Comparison of ENCODE assay signal across 19 cellular contexts in genomic region chr20:12566596-12566995, GRCh38.
A peak's percentile ranks its signal among the peaks of the same experiment; 100 is the strongest.
DNase-seq lines count a peak whose midpoint lies in the region; ATAC-seq and TF ChIP-seq lines count a peak whose summit lies in the region.
"Had no signal": no experiment of that assay in that cellular context is flagged by ENCODE, and none has a peak within 500 bp of the region (broad histone marks: within the 10 kb centered on the region; RNA-seq: fewer than 3 reads in every experiment).

No MANE protein-coding gene starts in this region.

- H3K4me2 ChIP-seq in GM23338 = no peak overlapping the region
- H3K4me2 ChIP-seq: BLaER1 had no signal

- H3K36me3 Mint-ChIP-seq in GM23338 (ENCODE audit: low read depth) = peaks cover 5% of the 10 kb centered on the region; the same call in 2 of the 3 replicates
- no peaks in the 10 kb centered on the region for H3K36me3 Mint-ChIP-seq in chondrocyte (ENCODE audit: low read depth)
- H3K36me3 Mint-ChIP-seq: CD14-positive monocyte; CD4-positive, alpha-beta memory T cell; CD4-positive, CD25-positive, alpha-beta regulatory T cell; CD8-positive, alpha-beta memory T cell had no signal

- in situ Hi-C loops in SK-MEL-5 (cut with HindIII; ENCODE audit: low pct_unique_long_range_greater_than_20kb, low sequenced_read_pairs) = no loop called here

- H4K20me1 ChIP-seq in GM23338 (replicated peaks; ENCODE audit: insufficient read depth) = no peaks in the 10 kb centered on the region
- H4K20me1 ChIP-seq: BLaER1 had no signal

- no peak overlapping the region for H3K4me3 ChIP-seq in GM23338
- H3K4me3 ChIP-seq: BLaER1 had no signal

- no peak overlapping the region for H3K27ac Mint-ChIP-seq in GM23338
- no peak overlapping the region for H3K27ac Mint-ChIP-seq in chondrocyte (ENCODE audit: unreplicated experiment)
- H3K27ac Mint-ChIP-seq: CD14-positive monocyte; CD4-positive, alpha-beta memory T cell; CD4-positive, CD25-positive, alpha-beta regulatory T cell; CD8-positive, alpha-beta memory T cell had no signal

- H3K27me3 Mint-ChIP-seq in GM23338 (ENCODE audit: insufficient read depth, low read depth, poor library complexity) (peaks cover 5% of the 10 kb centered on the region), chondrocyte (ENCODE audit: low read depth) (no peaks in the 10 kb centered on the region)
- H3K27me3 Mint-ChIP-seq: CD4-positive, alpha-beta memory T cell; CD4-positive, CD25-positive, alpha-beta regulatory T cell; CD8-positive, alpha-beta memory T cell had no signal

- TF ChIP-seq CTCF in GM23338 (conservative IDR thresholded peaks at IDR 0.05; ENCODE audit: low read depth in 2 of 2) (no peak), chondrocyte (IDR thresholded peaks at IDR 0.05) (no peak)

- H3K4me3 Mint-ChIP-seq in GM23338 (no peak overlapping the region), chondrocyte (ENCODE audit: unreplicated experiment) (no peak overlapping the region)
- H3K4me3 Mint-ChIP-seq: CD14-positive monocyte; CD4-positive, alpha-beta memory T cell; CD4-positive, CD25-positive, alpha-beta regulatory T cell; CD8-positive, alpha-beta memory T cell had no signal

- H3K27me3 ChIP-seq in GM23338 (ENCODE audit: insufficient read depth) = no peaks in the 10 kb centered on the region
- H3K27me3 ChIP-seq: BE2C, BLaER1 had no signal

- no peaks in the 10 kb centered on the region for H3F3A ChIP-seq in GM23338 (replicated peaks; ENCODE audit: low read depth)

- no peaks in the 10 kb centered on the region for H3K4me1 Mint-ChIP-seq in GM23338
- H3K4me1 Mint-ChIP-seq in chondrocyte (ENCODE audit: low read depth) = no peaks in the 10 kb centered on the region
- H3K4me1 Mint-ChIP-seq: CD14-positive monocyte; CD4-positive, alpha-beta memory T cell; CD4-positive, CD25-positive, alpha-beta regulatory T cell had no signal

- no peak overlapping the region for H3K27ac ChIP-seq in GM23338 (ENCODE audit: low read depth)
- H3K27ac ChIP-seq: BLaER1 had no signal

- H3K36me3 ChIP-seq in GM23338 (ENCODE audit: insufficient read depth) = no peaks in the 10 kb centered on the region
- H3K36me3 ChIP-seq: BE2C, BLaER1 had no signal

- DNase-seq in GM23338 (ENCODE audit: low spot score) (no peak), SK-MEL-5 (ENCODE audit: low read depth, low spot score) (peak; percentile 61), foreskin melanocyte (peak; percentile 38), NCI-H2196 (lab: John Stamatoyannopoulos, UW; ENCODE audit: unreplicated experiment) (no peak), chondrocyte (ENCODE audit: low spot score) (no peak)
- DNase-seq: 8988T; ACHN; BE2C; C1 segment of cervical spinal cord; Caco-2; Calu3; CD4-positive, alpha-beta memory T cell; CD4-positive, CD25-positive, alpha-beta regulatory T cell; CD8-positive, alpha-beta memory T cell; DMS79 treated with DMSO at 0.1 percent for 48 hours; GF-D8 had no signal

- 0 out of 2 replicates have a peak, but pooled peaks cover 2% of the 10 kb centered on the region for H3K9me2 ChIP-seq in GM23338 (ENCODE audit: insufficient read depth)

- peaks cover 9% of the 10 kb centered on the region for H3K9me3 Mint-ChIP-seq in GM23338
- peaks cover 6% of the 10 kb centered on the region for H3K9me3 Mint-ChIP-seq in chondrocyte (ENCODE audit: low read depth)

- 0 out of 2 replicates have a peak overlapping the region, but pooled peaks have one; percentile 20 for H2AFZ ChIP-seq in GM23338

- H3K4me1 ChIP-seq in GM23338 (ENCODE audit: insufficient read depth) = no peaks in the 10 kb centered on the region
- H3K4me1 ChIP-seq: BE2C, BLaER1, Caco-2 had no signal

- ATAC-seq in GM23338 = no peak
- no peak for ATAC-seq in HG03175 (IDR thresholded peaks at IDR 0.05; ENCODE audit: unreplicated experiment)

- H3K79me2 ChIP-seq in GM23338 (replicated peaks; ENCODE audit: insufficient read depth) = no peaks in the 10 kb centered on the region

TF ChIP-seq in GM23338, 12 proteins besides CTCF, POLR2A, EP300 and RAD21 (continues in another document):
- TF ChIP-seq NANOG (IDR thresholded peaks at IDR 0.05; ENCODE audit: borderline replicate concordance) (no peak), ZNF331 (CRISPR knock-in tag; IDR thresholded peaks at IDR 0.05; ENCODE audit: low read depth) (no peak), EZH2 (IDR thresholded peaks at IDR 0.05; ENCODE audit: low read depth, unreplicated experiment) (no peak), CREB1 (CRISPR knock-in tag; IDR thresholded peaks at IDR 0.05; ENCODE audit: low read depth) (no peak), ZNF462 (CRISPR knock-in tag; IDR thresholded peaks at IDR 0.05) (no peak), REST (IDR thresholded peaks at IDR 0.05; ENCODE audit: unreplicated experiment) (no peak), ZNF114 (CRISPR knock-in tag; IDR thresholded peaks at IDR 0.05) (no peak)

Comparison
In these comparisons a context has a peak if more than half of its experiments do, and no peak if none do; other contexts are left out.
1. DNase-seq: peak in SK-MEL-5 (single experiment) and foreskin melanocyte (single experiment); none in GM23338 (single experiment), NCI-H2196 (single experiment) and chondrocyte (single experiment).